In genomic region chrX:125926295-125926694, GRCh38 we compare ENCODE assay signal across 20 cellular contexts.
DNase-seq lines count a peak whose midpoint lies in the region; ATAC-seq, FAIRE-seq and TF ChIP-seq lines count a peak whose summit lies in the region.
"Had no signal": no experiment of that assay in that cellular context is flagged by ENCODE, and none has a peak within 500 bp of the region (broad histone marks: within the 10 kb centered on the region; RNA-seq: fewer than 3 reads in every experiment).

No MANE protein-coding gene starts in this region.

- FAIRE-seq in HepG2 (lab: Jason Lieb, UNC) (no peak), K562 (lab: Jason Lieb, UNC) (no peak)
- FAIRE-seq: A549, D721Med, G401.6, GM12891, GM19239 had no signal

- H3K9me3 ChIP-seq in HepG2 (ENCODE audit: low read length) (peaks cover 33% of the 10 kb centered on the region), right lobe of liver (no peaks in the 10 kb centered on the region), K562 (replicated peaks; ENCODE audit: control insufficient read depth, insufficient read depth, low read depth, low read length) (no peaks in the 10 kb centered on the region)
- H3K9me3 ChIP-seq: A549, Caco-2 had no signal

- WGBS in HepG2 (ENCODE audit: low lambda C conversion rate) = 37% methylated on average over 4 of the region's 4 CpGs
- 63% methylated on average over 4 of the region's 4 CpGs for WGBS in right lobe of liver (ENCODE audit: insufficient coverage, low coverage, low lambda C conversion rate, missing lambda C conversion rate)
- WGBS in K562 (ENCODE audit: insufficient coverage, low coverage, missing lambda C conversion rate) = 0% methylated on average over 4 of the region's 4 CpGs

- TF ChIP-seq CTCF in HepG2 (CRISPR knock-in tag; IDR thresholded peaks at IDR 0.05) (no peak), right lobe of liver (IDR thresholded peaks at IDR 0.05) (no peak), K562 (IDR thresholded peaks at IDR 0.05 in 2 of 3, conservative IDR thresholded peaks at IDR 0.05 in 1 of 3; ENCODE audit: insufficient read depth in 2 of 3, low read depth in 1 of 3, low read length in 3 of 3) (no peak)

- no peak for TF ChIP-seq RAD21 in HepG2 (CRISPR knock-in tag; IDR thresholded peaks at IDR 0.05)
- TF ChIP-seq RAD21 in K562 (CRISPR knock-in tag; conservative IDR thresholded peaks at IDR 0.05 in 1 of 2, IDR thresholded peaks at IDR 0.05 in 1 of 2) = no peak

- H3K4me3 ChIP-seq in HepG2 (replicated peaks in 1 of 3; ENCODE audit: insufficient read depth in 1 of 3, low read depth in 2 of 3, low read length in 3 of 3) = no peak overlapping the region
- H3K4me3 ChIP-seq in right lobe of liver = no peak overlapping the region
- no peak overlapping the region for H3K4me3 ChIP-seq in K562
- H3K4me3 ChIP-seq: A549; BLaER1 treated with 17β-estradiol and CSF1 and Interleukin-3, amounts not matched to agents 10 nM and 100 nM had no signal

- H3K4me2 ChIP-seq in HepG2 (ENCODE audit: low read depth, low read length) = no peak overlapping the region
- no peak overlapping the region for H3K4me2 ChIP-seq in K562 (ENCODE audit: insufficient read depth, low read length)
- H3K4me2 ChIP-seq: A549; BLaER1 treated with 17β-estradiol and CSF1 and Interleukin-3, amounts not matched to agents 10 nM and 100 nM had no signal

- H2AFZ ChIP-seq in HepG2 (ENCODE audit: low read length) (no peak overlapping the region), K562 (ENCODE audit: low read depth, low read length) (no peak overlapping the region)

- no peaks in the 10 kb centered on the region for H3K36me3 ChIP-seq in HepG2 (replicated peaks in 1 of 2; ENCODE audit: control insufficient read depth in 1 of 2, insufficient read depth in 2 of 2, low read length in 2 of 2)
- H3K36me3 ChIP-seq in right lobe of liver = no peaks in the 10 kb centered on the region
- H3K36me3 ChIP-seq in K562 (ENCODE audit: control insufficient read depth, insufficient read depth, low read length) = no peaks in the 10 kb centered on the region
- H3K36me3 ChIP-seq: BLaER1 treated with 17β-estradiol and CSF1 and Interleukin-3, amounts not matched to agents 10 nM and 100 nM had no signal

- TF ChIP-seq POLR2A in HepG2 (IDR thresholded peaks at IDR 0.05; ENCODE audit: insufficient read depth in 1 of 2, low read depth in 2 of 2, low read length in 2 of 2) (no peak), right lobe of liver (IDR thresholded peaks at IDR 0.05) (no peak), K562 (conservative IDR thresholded peaks at IDR 0.05) (no peak)

- TF ChIP-seq EP300 in HepG2 (IDR thresholded peaks at IDR 0.05; ENCODE audit: low read depth in 2 of 2, low read length in 2 of 2) = no peak
- no peak for TF ChIP-seq EP300 in HepG2 (CRISPR knock-in tag; IDR thresholded peaks at IDR 0.05; ENCODE audit: borderline replicate concordance)
- no peak for TF ChIP-seq EP300 in K562 (IDR thresholded peaks at IDR 0.05; ENCODE audit: low read length)

- H3K9ac ChIP-seq in HepG2 (ENCODE audit: insufficient read depth, low read depth, low read length) = no peak overlapping the region
- H3K9ac ChIP-seq in K562 (ENCODE audit: insufficient read depth in 1 of 2, low read depth in 2 of 2, low read length in 2 of 2) = no peak overlapping the region
- H3K9ac ChIP-seq: BLaER1 treated with 17β-estradiol and CSF1 and Interleukin-3, amounts not matched to agents 10 nM and 100 nM had no signal

- no TSS peak for BruUV-seq in HepG2 (replicated peaks; lab: Mats Ljungman, UMichigan)
- BruUV-seq in K562 (replicated peaks; lab: Mats Ljungman, UMichigan) = no TSS peak

- H3K27ac ChIP-seq in HepG2 (ENCODE audit: extremely low read length, insufficient read depth, low read length) = no peak overlapping the region
- H3K27ac ChIP-seq in right lobe of liver = no peak overlapping the region
- H3K27ac ChIP-seq in K562 (ENCODE audit: extremely low read depth, low read depth, low read length) = no peak overlapping the region
- H3K27ac ChIP-seq: 22Rv1; A549; BLaER1 treated with 17β-estradiol and CSF1 and Interleukin-3, amounts not matched to agents 10 nM and 100 nM; C4-2B had no signal

- in situ Hi-C loops in HepG2 (cut with HindIII; ENCODE audit: extremely low pct_ligation_motif_present, low pct_unique_long_range_greater_than_20kb) = no loop called here
- in situ Hi-C loops in K562 (cut with MboI) = no loop called here

- no peaks in the 10 kb centered on the region for H4K20me1 ChIP-seq in HepG2 (ENCODE audit: insufficient read depth, low read length)
- H4K20me1 ChIP-seq in K562 (replicated peaks; ENCODE audit: control insufficient read depth, insufficient read depth, low read length) = no peaks in the 10 kb centered on the region
- H4K20me1 ChIP-seq: BLaER1 treated with 17β-estradiol and CSF1 and Interleukin-3, amounts not matched to agents 10 nM and 100 nM had no signal

- ATAC-seq in HepG2 (no peak), right lobe of liver (no peak), K562 (no peak)
- ATAC-seq: A549; CD8-positive, alpha-beta T cell had no signal

- no peaks in the 10 kb centered on the region for H3K9me1 ChIP-seq in K562 (ENCODE audit: control insufficient read depth, insufficient read depth, low read length)

- DNase-seq in HepG2 (ENCODE audit: low spot score) (no peak), right lobe of liver (no peak), K562 (ENCODE audit: extremely low read depth in 1 of 4, low spot score in 3 of 4) (no peak), NAMALWA (ENCODE audit: low spot score) (no peak), NCI-H1417 (lab: John Stamatoyannopoulos, UW) (no peak)
- DNase-seq: AML-193; Caco-2; Calu3; CD4-positive, alpha-beta T cell; CD8-positive, alpha-beta T cell; DMS79 treated with DMSO at 0.1 percent for 48 hours; GF-D8 had no signal

- H3K79me2 ChIP-seq in HepG2 (ENCODE audit: insufficient read depth, low read length) = no peaks in the 10 kb centered on the region
- no peaks in the 10 kb centered on the region for H3K79me2 ChIP-seq in K562 (ENCODE audit: control insufficient read depth, insufficient read depth, low read length)

- POLR2A ChIA-PET in HepG2 (lab: Yijun Ruan, JAX) (no interaction called here), K562 (lab: Yijun Ruan, JAX) (no interaction called here)

- CTCF ChIA-PET in HepG2 (lab: Yijun Ruan, JAX; ENCODE audit: low intra/inter-chr PET ratio, low total read pairs) = no interaction called here
- CTCF ChIA-PET in K562 (lab: Yijun Ruan, JAX; ENCODE audit: low intra/inter-chr PET ratio) = no interaction called here

- H3K4me1 ChIP-seq in HepG2 (ENCODE audit: insufficient read depth, low read length) = no peaks in the 10 kb centered on the region
- H3K4me1 ChIP-seq in right lobe of liver = no peaks in the 10 kb centered on the region
- H3K4me1 ChIP-seq in K562 (replicated peaks in 1 of 2; ENCODE audit: control insufficient read depth in 2 of 2, insufficient read depth in 2 of 2, low read length in 2 of 2) = no peaks in the 10 kb centered on the region
- H3K4me1 ChIP-seq: A549; BLaER1 treated with 17β-estradiol and CSF1 and Interleukin-3, amounts not matched to agents 10 nM and 100 nM; Caco-2 had no signal

- H3K27me3 ChIP-seq in HepG2 (ENCODE audit: control insufficient read depth in 1 of 2, insufficient read depth in 2 of 2, low read length in 2 of 2) (no peaks in the 10 kb centered on the region), right lobe of liver (no peaks in the 10 kb centered on the region), K562 (ENCODE audit: control insufficient read depth in 2 of 2, insufficient read depth in 2 of 2, low read length in 2 of 2) (no peaks in the 10 kb centered on the region)

- intact Hi-C loops in HepG2 (cut with micrococcal nuclease; ENCODE audit: unreplicated experiment) (no loop called here), right lobe of liver (cut with DNase I) (no loop called here), K562 (cut with micrococcal nuclease) (no loop called here)

TF ChIP-seq in HepG2, 621 proteins besides CTCF, POLR2A, EP300 and RAD21:
- TF ChIP-seq ZNF569 (CRISPR knock-in tag; IDR thresholded peaks at IDR 0.05; ENCODE audit: borderline replicate concordance) (no peak), HCFC1 (IDR thresholded peaks at IDR 0.05; ENCODE audit: low read depth, low read length) (no peak), CEBPB (IDR thresholded peaks at IDR 0.05; ENCODE audit: borderline replicate concordance, low read depth, low read length) (0 out of 2 replicates have a peak, but pooled peaks have one; percentile 27), KLF15 (CRISPR knock-in tag; IDR thresholded peaks at IDR 0.05; ENCODE audit: borderline replicate concordance) (no peak)

TF ChIP-seq in K562, 482 proteins besides CTCF, POLR2A, EP300 and RAD21:
- peak; percentile 58 for TF ChIP-seq CEBPB (tag; IDR thresholded peaks at IDR 0.05)
- no peak for TF ChIP-seq CEBPG (CRISPR knock-in tag; IDR thresholded peaks at IDR 0.05)
- TF ChIP-seq CEBPG (tag; conservative IDR thresholded peaks at IDR 0.05 in 1 of 2, IDR thresholded peaks at IDR 0.05 in 1 of 2) = peak in 1 of 2 experiments; percentile 95; a peak in 2 of 4 replicates
- no peak for TF ChIP-seq E2F3 (CRISPR knock-in tag; IDR thresholded peaks at IDR 0.05)

Comparison
In these comparisons a context has a peak if more than half of its experiments do, and no peak if none do; other contexts are left out.
1. Of the 241 proteins assayed by ChIP-seq in both HepG2 and K562: peak only in HepG2: none; only in K562: none; in both: CEBPB; in neither: 239; mixed calls (peak in some experiments, not most) for 1.